7 cellular contexts compared by ENCODE assay signal in genomic region chr2:9621655-9622054, GRCh38. TPM values are rescaled to one million over a fixed set of nuclear protein-coding genes. Genes with fewer than 3 reads are reported as not detected.
DNase-seq lines count a peak whose midpoint lies in the region; ATAC-seq, FAIRE-seq and TF ChIP-seq lines count a peak whose summit lies in the region.
"Not testable (repeated sequence)": the region's sequence is repeated elsewhere in the genome, so short reads cannot be mapped to it uniquely, and the experiment has no call there.

No MANE protein-coding gene starts in this region.

- not testable (repeated sequence) for H3F3A ChIP-seq in Loucy (ENCODE audit: low read depth)

- FAIRE-seq in K562 (lab: Jason Lieb, UNC), result not testable (repeated sequence)

- H3K27ac Mint-ChIP-seq in activated CD8-positive, alpha-beta T cell treated with anti-CD3 and anti-CD28 coated beads for 36 hours, result peak overlapping the region; percentile 57
- H3K27ac Mint-ChIP-seq in activated T-cell treated with anti-CD3 and anti-CD28 coated beads, Interleukin-2, amount 50 U/mL, for 72 hours, result peak overlapping the region; percentile 66
- H3K27ac Mint-ChIP-seq in natural killer cell, result peak overlapping the region; percentile 87 to 93

- peaks cover 32 to 88% (median 70%) of the 10 kb centered on the region in 11 experiments for H3K36me3 ChIP-seq in BLaER1 treated with 17β-estradiol and CSF1 and Interleukin-3, amounts not matched to agents 10 nM and 100 nM
- H3K36me3 ChIP-seq in DND-41 (ENCODE audit: insufficient read depth, low read length), result peaks cover 55% of the 10 kb centered on the region
- H3K36me3 ChIP-seq in Loucy (ENCODE audit: insufficient read depth, low read length), result peaks cover 29% of the 10 kb centered on the region; the same call in 1 of the 2 replicates
- peaks cover 67% of the 10 kb centered on the region for H3K36me3 ChIP-seq in K562 (ENCODE audit: control insufficient read depth, insufficient read depth, low read length)

- intact Hi-C loops in activated CD8-positive, alpha-beta T cell treated with anti-CD3 and anti-CD28 coated beads for 36 hours (cut with micrococcal nuclease); K562 (cut with micrococcal nuclease); natural killer cell (cut with micrococcal nuclease): not testable (repeated sequence)

- H3K9me1 ChIP-seq in K562 (ENCODE audit: control insufficient read depth, insufficient read depth, low read length), result not testable (repeated sequence)

- 81% methylated on average over 6 of the region's 6 CpGs for WGBS in K562 (ENCODE audit: insufficient coverage, low coverage, missing lambda C conversion rate)

- H3K9me3 ChIP-seq in BLaER1 treated with 17β-estradiol and CSF1 and Interleukin-3, amounts not matched to agents 10 nM and 100 nM (replicated peaks in 1 of 11); DND-41 (ENCODE audit: insufficient read depth, low read length, severe bottlenecking); Loucy (ENCODE audit: insufficient read depth, low read depth, low read length); K562 (replicated peaks; ENCODE audit: control insufficient read depth, insufficient read depth, low read depth, low read length): not testable (repeated sequence)

- peak overlapping the region in 6 of 11 experiments; percentile 76 to 84 (median 80); a peak in 7 of 22 replicates for H3K4me2 ChIP-seq in BLaER1 treated with 17β-estradiol and CSF1 and Interleukin-3, amounts not matched to agents 10 nM and 100 nM
- H3K4me2 ChIP-seq in DND-41 (ENCODE audit: insufficient read depth, low read length) (peak overlapping the region; percentile 45; the same call in 1 of the 2 replicates), Loucy (ENCODE audit: low read depth, low read length, poor library complexity, severe bottlenecking) (peak overlapping the region; percentile 97)
- not testable (repeated sequence) for H3K4me2 ChIP-seq in K562 (ENCODE audit: insufficient read depth, low read length)

- TF ChIP-seq EP300 in K562 (IDR thresholded peaks at IDR 0.05; ENCODE audit: low read length), result not testable (repeated sequence)

- not testable (repeated sequence) for H3K27me3 ChIP-seq in BLaER1 treated with 17β-estradiol and CSF1 and Interleukin-3, amounts not matched to agents 10 nM and 100 nM; DND-41 (ENCODE audit: insufficient read depth, low read length, poor library complexity); Loucy (ENCODE audit: insufficient read depth, low read length, poor library complexity, severe bottlenecking); K562 (ENCODE audit: control insufficient read depth in 2 of 2, insufficient read depth in 2 of 2, low read length in 2 of 2)

- DNase-seq in DND-41; activated CD8-positive, alpha-beta T cell treated with anti-CD3 and anti-CD28 coated beads for 36 hours; activated T-cell treated with anti-CD3 and anti-CD28 coated beads, Interleukin-2, amount 50 U/mL, for 72 hours; K562 (ENCODE audit: extremely low read depth in 1 of 4, low spot score in 3 of 4); natural killer cell: not testable (repeated sequence)

- H3K27me3 Mint-ChIP-seq in activated CD8-positive, alpha-beta T cell treated with anti-CD3 and anti-CD28 coated beads for 36 hours; activated T-cell treated with anti-CD3 and anti-CD28 coated beads, Interleukin-2, amount 50 U/mL, for 72 hours (ENCODE audit: low read depth); natural killer cell (ENCODE audit: low read depth in 2 of 2): not testable (repeated sequence)

- not testable (repeated sequence) for H3K9ac ChIP-seq in BLaER1 treated with 17β-estradiol and CSF1 and Interleukin-3, amounts not matched to agents 10 nM and 100 nM; DND-41 (ENCODE audit: low read depth, low read length); Loucy (ENCODE audit: low read depth, low read length, poor library complexity, severe bottlenecking); K562 (ENCODE audit: insufficient read depth in 1 of 2, low read depth in 2 of 2, low read length in 2 of 2)

- H4K20me1 ChIP-seq in BLaER1 treated with 17β-estradiol and CSF1 and Interleukin-3, amounts not matched to agents 10 nM and 100 nM, result peaks cover 76 to 100% (median 100%) of the 10 kb centered on the region in 11 experiments; a peak in 21 of 22 replicates
- H4K20me1 ChIP-seq in DND-41 (ENCODE audit: insufficient read depth, low read length) (peaks cover 88% of the 10 kb centered on the region), Loucy (ENCODE audit: insufficient read depth, low read length, poor library complexity, severe bottlenecking) (peaks cover 99% of the 10 kb centered on the region)
- not testable (repeated sequence) for H4K20me1 ChIP-seq in K562 (replicated peaks; ENCODE audit: control insufficient read depth, insufficient read depth, low read length)

- in situ Hi-C loops in K562 (cut with MboI), result not testable (repeated sequence)

- H3K4me1 Mint-ChIP-seq in activated CD8-positive, alpha-beta T cell treated with anti-CD3 and anti-CD28 coated beads for 36 hours (ENCODE audit: low read depth), result peaks cover 89% of the 10 kb centered on the region
- peaks cover 81% of the 10 kb centered on the region for H3K4me1 Mint-ChIP-seq in activated T-cell treated with anti-CD3 and anti-CD28 coated beads, Interleukin-2, amount 50 U/mL, for 72 hours (ENCODE audit: low read depth)
- peaks cover 83 to 90% of the 10 kb centered on the region in 2 donors for H3K4me1 Mint-ChIP-seq in natural killer cell

- not testable (repeated sequence) for TF ChIP-seq POLR2A in K562 (conservative IDR thresholded peaks at IDR 0.05)

- POLR2A ChIA-PET in activated CD8-positive, alpha-beta T cell treated with anti-CD3 and anti-CD28 coated beads for 36 hours (lab: Charles Lee), result interaction anchor here (1.3 to 5.5 kb wide), 3 partner anchors 9 to 66 kb away, joined by 4 to 61 read pairs (median 11); partner anchors contain the start of genes ADAM17 and YWHAQ
- POLR2A ChIA-PET in K562 (lab: Yijun Ruan, JAX), result not testable (repeated sequence)

- peaks cover 73% of the 10 kb centered on the region for H3K36me3 Mint-ChIP-seq in activated CD8-positive, alpha-beta T cell treated with anti-CD3 and anti-CD28 coated beads for 36 hours (ENCODE audit: low read depth)
- H3K36me3 Mint-ChIP-seq in activated T-cell treated with anti-CD3 and anti-CD28 coated beads, Interleukin-2, amount 50 U/mL, for 72 hours (ENCODE audit: insufficient read depth in 2 of 2), result peaks cover 13 to 33% of the 10 kb centered on the region in 2 donors
- H3K36me3 Mint-ChIP-seq in natural killer cell, result not testable (repeated sequence)

- not testable (repeated sequence) for TF ChIP-seq RAD21 in K562 (CRISPR knock-in tag; conservative IDR thresholded peaks at IDR 0.05 in 1 of 2, IDR thresholded peaks at IDR 0.05 in 1 of 2)

- H3K4me1 ChIP-seq in BLaER1 treated with 17β-estradiol and CSF1 and Interleukin-3, amounts not matched to agents 10 nM and 100 nM, result peaks cover 44 to 78% (median 66%) of the 10 kb centered on the region in 10 experiments
- H3K4me1 ChIP-seq in DND-41 (ENCODE audit: insufficient read depth, low read length), result peaks cover 75% of the 10 kb centered on the region
- H3K4me1 ChIP-seq in Loucy (ENCODE audit: insufficient read depth, low read length, poor library complexity, severe bottlenecking), result peaks cover 64% of the 10 kb centered on the region
- not testable (repeated sequence) for H3K4me1 ChIP-seq in K562 (replicated peaks in 1 of 2; ENCODE audit: control insufficient read depth in 2 of 2, insufficient read depth in 2 of 2, low read length in 2 of 2)

- not testable (repeated sequence) for H3K4me3 Mint-ChIP-seq in activated CD8-positive, alpha-beta T cell treated with anti-CD3 and anti-CD28 coated beads for 36 hours; natural killer cell
- H3K4me3 Mint-ChIP-seq in activated T-cell treated with anti-CD3 and anti-CD28 coated beads, Interleukin-2, amount 50 U/mL, for 72 hours, result peak overlapping the region in 1 of 2 donors; percentile 8

- not testable (repeated sequence) for ATAC-seq in DND-41 (ENCODE audit: insufficient read depth, low read depth); activated CD8-positive, alpha-beta T cell treated with anti-CD3 and anti-CD28 coated beads for 36 hours; activated T-cell treated with anti-CD3 and anti-CD28 coated beads, Interleukin-2, amount 50 U/mL, for 72 hours (replicated peaks in 1 of 2); K562; natural killer cell

- not testable (repeated sequence) for BruUV-seq in K562 (replicated peaks; lab: Mats Ljungman, UMichigan)

- TF ChIP-seq CTCF in DND-41 (IDR thresholded peaks at IDR 0.05; ENCODE audit: borderline replicate concordance, extremely low read depth, low read length, poor library complexity, severe bottlenecking); Loucy (conservative IDR thresholded peaks at IDR 0.05; ENCODE audit: low read length); activated CD8-positive, alpha-beta T cell treated with anti-CD3 and anti-CD28 coated beads for 36 hours (IDR thresholded peaks at IDR 0.05); K562 (IDR thresholded peaks at IDR 0.05 in 2 of 3, conservative IDR thresholded peaks at IDR 0.05 in 1 of 3; ENCODE audit: insufficient read depth in 2 of 3, low read depth in 1 of 3, low read length in 3 of 3); natural killer cell (IDR thresholded peaks at IDR 0.05): not testable (repeated sequence)

- not testable (repeated sequence) for H3K4me3 ChIP-seq in BLaER1 treated with 17β-estradiol and CSF1 and Interleukin-3, amounts not matched to agents 10 nM and 100 nM; DND-41 (ENCODE audit: low read depth in 1 of 2, low read length in 2 of 2); K562
- H3K4me3 ChIP-seq in Loucy (ENCODE audit: low read length, poor library complexity, severe bottlenecking), result peak overlapping the region; percentile 24

- CTCF ChIA-PET in activated CD8-positive, alpha-beta T cell treated with anti-CD3 and anti-CD28 coated beads for 36 hours (lab: Charles Lee), result not testable (repeated sequence)
- CTCF ChIA-PET in K562 (lab: Yijun Ruan, JAX; ENCODE audit: low intra/inter-chr PET ratio), result interaction anchor here (0.6 kb wide), 1 partner anchor 28 kb away, joined by 3 read pairs; no protein-coding TSS in a partner anchor

- not testable (repeated sequence) for H3K9me2 ChIP-seq in Loucy (replicated peaks; ENCODE audit: low read depth, low read length)

- H2AFZ ChIP-seq in DND-41 (ENCODE audit: low read depth, low read length); Loucy (ENCODE audit: low read length); K562 (ENCODE audit: low read depth, low read length): not testable (repeated sequence)

- not testable (repeated sequence) for H3K9me3 Mint-ChIP-seq in activated CD8-positive, alpha-beta T cell treated with anti-CD3 and anti-CD28 coated beads for 36 hours; activated T-cell treated with anti-CD3 and anti-CD28 coated beads, Interleukin-2, amount 50 U/mL, for 72 hours; natural killer cell

- H3K79me2 ChIP-seq in DND-41 (ENCODE audit: insufficient read depth, low read length) (peaks cover 99% of the 10 kb centered on the region), Loucy (ENCODE audit: insufficient read depth, low read length) (peaks cover 100% of the 10 kb centered on the region), K562 (ENCODE audit: control insufficient read depth, insufficient read depth, low read length) (peaks cover 96% of the 10 kb centered on the region)

- not testable (repeated sequence) for H3K27ac ChIP-seq in BLaER1 treated with 17β-estradiol and CSF1 and Interleukin-3, amounts not matched to agents 10 nM and 100 nM; DND-41 (ENCODE audit: low read length); K562 (ENCODE audit: extremely low read depth, low read depth, low read length)

RNA-seq across cellular contexts. Expression of gene YWHAQ, which starts 9.1 kb away (rescaled TPM):
- total RNA-seq in activated CD8-positive, alpha-beta T cell treated with anti-CD3 and anti-CD28 coated beads for 36 hours, result 100 to 1,000 TPM; 341 to 368 TPM
- 100 to 1,000 TPM; 207 to 251 TPM for total RNA-seq in activated T-cell treated with anti-CD3 and anti-CD28 coated beads, Interleukin-2, amount 50 U/mL, for 72 hours
- total RNA-seq in K562 (2011; cell fraction: chromatin; rRNA removed; ENCODE audit: low replicate concordance), result 25.2 and 50.9 TPM in 2 replicates
- 29.5 and 31.5 TPM in 2 replicates for total RNA-seq in K562 (2011; cell fraction: nucleolus; rRNA removed)
- total RNA-seq in K562 (2011; cell fraction: nucleoplasm; rRNA removed), result 48.2 and 73.2 TPM in 2 replicates
- total RNA-seq in K562 (2014; rRNA removed), result 97.7 and 108 TPM in 2 replicates
- total RNA-seq in K562 (2014; rRNA removed; fragmentation: Illumina TruSeq; extraction: Trizol), result 276 and 301 TPM in 2 replicates
- 191 and 203 TPM in 2 replicates for total RNA-seq in K562 (2015; rRNA removed; fragmentation: Illumina TruSeq; extraction: Trizol)
- total RNA-seq in K562 (2021), result 263 and 267 TPM in 2 replicates
- 245 and 359 TPM in 2 replicates for polyA plus RNA-seq in K562 (2011; rRNA removed)
- 102 and 143 TPM in 2 replicates for polyA plus RNA-seq in K562 (2011; cell fraction: cytosol; rRNA removed)
- 48.6 and 76.4 TPM in 2 replicates for polyA plus RNA-seq in K562 (2011; cell fraction: nucleus; rRNA removed)
- 186 and 231 TPM in 2 replicates for polyA plus RNA-seq in K562 (2012)
- polyA plus RNA-seq in K562 (2014; fragmentation: Illumina TruSeq; extraction: Trizol), result 218 and 243 TPM in 2 replicates
- 10 to 100 TPM; 63.1 to 79.2 TPM for polyA plus RNA-seq in K562 (2014; fragmentation: Nextera tagmentation; extraction: Ambion mirVana)
- polyA plus RNA-seq in K562 (2014; rRNA removed), result 151 and 178 TPM in 2 replicates
- 327 and 372 TPM in 2 replicates for polyA minus RNA-seq in K562 (2011; rRNA and poly(A)+ RNA removed)
- polyA minus RNA-seq in K562 (2011; cell fraction: cytosol; rRNA and poly(A)+ RNA removed), result 162 and 201 TPM in 2 replicates
- 20.7 and 42.0 TPM in 2 replicates for polyA minus RNA-seq in K562 (2011; cell fraction: nucleus; rRNA and poly(A)+ RNA removed)
- total RNA-seq in natural killer cell, result 100 to 1,000 TPM; 227 to 240 (median 238) TPM
